In the genomic region with DNA sequence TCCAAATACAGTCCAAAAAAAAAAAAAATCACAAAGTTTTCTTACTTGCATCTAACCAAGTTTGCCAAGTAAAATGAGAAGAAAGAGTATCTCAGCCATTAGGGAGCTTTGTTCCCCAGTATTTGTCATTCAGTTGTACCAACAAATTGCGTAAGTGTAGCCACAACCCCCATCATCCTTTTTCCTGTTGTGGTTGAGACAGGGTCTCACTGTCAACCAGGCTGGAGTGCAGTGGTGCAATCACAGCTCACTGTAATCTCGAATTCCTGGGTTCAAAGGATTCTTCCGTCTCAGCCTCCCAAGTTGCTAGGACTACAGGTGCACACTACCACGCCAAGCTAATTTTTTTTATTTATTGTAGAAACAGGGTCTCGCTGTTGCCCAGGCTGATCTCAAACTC, we compare ENCODE assay signal across 15 cellular contexts. TPM values are rescaled to one million over a fixed set of nuclear protein-coding genes. Genes with fewer than 3 reads are reported as not detected.
DNase-seq lines count a peak whose midpoint lies in the region; ATAC-seq, FAIRE-seq and TF ChIP-seq lines count a peak whose summit lies in the region.
"Had no signal": no experiment of that assay in that cellular context is flagged by ENCODE, and none has a peak within 500 bp of the region (broad histone marks: within the 10 kb centered on the region; RNA-seq: fewer than 3 reads in every experiment).

No MANE protein-coding gene starts in this region.

- H3K27ac ChIP-seq in DND-41 (ENCODE audit: low read length), result peak overlapping the region; percentile 26; the same call in 1 of the 2 replicates
- H3K27ac ChIP-seq in astrocyte (ENCODE audit: low read depth, low read length), result no peak overlapping the region
- peak overlapping the region; percentile 89 for H3K27ac ChIP-seq in neutrophil
- H3K27ac ChIP-seq: neural progenitor cell had no signal

- H3K27me3 Mint-ChIP-seq in astrocyte (ENCODE audit: low read depth, unreplicated experiment), result no peaks in the 10 kb centered on the region
- H3K27me3 Mint-ChIP-seq: stimulated activated memory B cell treated with anti-CD40 and anti-IgM and Interleukin-4, amounts not matched to agents 10 μg/mL and 1 μg/mL and 100 μg/mL, for 72 hours had no signal

- peaks cover 65% of the 10 kb centered on the region; the same call in 1 of the 2 replicates for H4K20me1 ChIP-seq in DND-41 (ENCODE audit: insufficient read depth, low read length)
- H4K20me1 ChIP-seq in astrocyte (ENCODE audit: insufficient read depth, low read length), result peaks cover 84% of the 10 kb centered on the region

- H3K9me3 ChIP-seq in DND-41 (ENCODE audit: insufficient read depth, low read length, severe bottlenecking), result no peaks in the 10 kb centered on the region
- no peaks in the 10 kb centered on the region for H3K9me3 ChIP-seq in astrocyte (ENCODE audit: insufficient read depth, low read depth, low read length)
- no peaks in the 10 kb centered on the region for H3K9me3 ChIP-seq in neutrophil

- no peak overlapping the region for H3K4me2 ChIP-seq in DND-41 (ENCODE audit: insufficient read depth, low read length)
- no peak overlapping the region for H3K4me2 ChIP-seq in astrocyte (ENCODE audit: low read length)
- H3K4me2 ChIP-seq: GM23338, neural progenitor cell had no signal

- H3K4me1 ChIP-seq in DND-41 (ENCODE audit: insufficient read depth, low read length), result peaks cover 48% of the 10 kb centered on the region
- peaks cover 9% of the 10 kb centered on the region for H3K4me1 ChIP-seq in astrocyte (ENCODE audit: insufficient read depth, low read length)
- peaks cover 53 to 63% of the 10 kb centered on the region in 2 experiments for H3K4me1 ChIP-seq in neutrophil (ENCODE audit: control insufficient read depth in 1 of 2, insufficient read depth in 1 of 2, low read depth in 1 of 2, low read length in 1 of 2)
- H3K4me1 ChIP-seq: neural progenitor cell had no signal

- H3K36me3 ChIP-seq in DND-41 (ENCODE audit: insufficient read depth, low read length) (peaks cover 14% of the 10 kb centered on the region), astrocyte (ENCODE audit: insufficient read depth, low read length) (no peaks in the 10 kb centered on the region), neutrophil (no peaks in the 10 kb centered on the region)
- H3K36me3 ChIP-seq: neural progenitor cell had no signal

- H3K9ac ChIP-seq in DND-41 (ENCODE audit: low read depth, low read length), result no peak overlapping the region
- no peak overlapping the region for H3K9ac ChIP-seq in astrocyte (ENCODE audit: low read length)
- H3K9ac ChIP-seq: neural progenitor cell had no signal

- no peaks in the 10 kb centered on the region for H3K27me3 ChIP-seq in DND-41 (ENCODE audit: insufficient read depth, low read length, poor library complexity)
- H3K27me3 ChIP-seq in astrocyte (ENCODE audit: insufficient read depth, low read length), result no peaks in the 10 kb centered on the region
- H3K27me3 ChIP-seq in neutrophil, result no peaks in the 10 kb centered on the region
- H3K27me3 ChIP-seq: neural progenitor cell had no signal

- H3K9me3 Mint-ChIP-seq in astrocyte (ENCODE audit: unreplicated experiment), result no peaks in the 10 kb centered on the region
- H3K9me3 Mint-ChIP-seq: GM23338; stimulated activated memory B cell treated with anti-CD40 and anti-IgM and Interleukin-4, amounts not matched to agents 10 μg/mL and 1 μg/mL and 100 μg/mL, for 72 hours had no signal

- H3K4me3 Mint-ChIP-seq in astrocyte (ENCODE audit: unreplicated experiment), result no peak overlapping the region
- H3K4me3 Mint-ChIP-seq: GM23338; neural progenitor cell; stimulated activated memory B cell treated with anti-CD40 and anti-IgM and Interleukin-4, amounts not matched to agents 10 μg/mL and 1 μg/mL and 100 μg/mL, for 72 hours had no signal

- H3K79me2 ChIP-seq in DND-41 (ENCODE audit: insufficient read depth, low read length) (peaks cover 99% of the 10 kb centered on the region), astrocyte (ENCODE audit: insufficient read depth, low read length) (peaks cover 88% of the 10 kb centered on the region)

- H3K36me3 Mint-ChIP-seq in astrocyte (ENCODE audit: low read depth, unreplicated experiment), result no peaks in the 10 kb centered on the region

- TF ChIP-seq CTCF in DND-41 (IDR thresholded peaks at IDR 0.05; ENCODE audit: borderline replicate concordance, extremely low read depth, low read length, poor library complexity, severe bottlenecking) (no peak), astrocyte (IDR thresholded peaks at IDR 0.05; ENCODE audit: insufficient read depth, low read depth, low read length) (no peak), neutrophil (IDR thresholded peaks at IDR 0.05) (no peak)

- H3K4me1 Mint-ChIP-seq in astrocyte (ENCODE audit: low read depth, unreplicated experiment), result peaks cover 32% of the 10 kb centered on the region
- H3K4me1 Mint-ChIP-seq: neural progenitor cell had no signal

- ATAC-seq in DND-41 (ENCODE audit: insufficient read depth, low read depth), result peak; percentile 91
- ATAC-seq in HG03025 (IDR thresholded peaks at IDR 0.05; ENCODE audit: low FRiP score, unreplicated experiment), result no peak
- ATAC-seq in GM19467 (IDR thresholded peaks at IDR 0.05; ENCODE audit: unreplicated experiment), result no peak
- ATAC-seq: GM23338; stimulated activated memory B cell treated with anti-CD40 and anti-IgM and Interleukin-4, amounts not matched to agents 10 μg/mL and 1 μg/mL and 100 μg/mL, for 72 hours had no signal

- no peak overlapping the region for H2AFZ ChIP-seq in DND-41 (ENCODE audit: low read depth, low read length)
- no peak overlapping the region for H2AFZ ChIP-seq in astrocyte (ENCODE audit: low read depth, low read length)
- H2AFZ ChIP-seq: GM23338, neural progenitor cell had no signal

- H3K27ac Mint-ChIP-seq in astrocyte (ENCODE audit: unreplicated experiment), result peak overlapping the region; percentile 47
- H3K27ac Mint-ChIP-seq: GM23338; neural progenitor cell; stimulated activated memory B cell treated with anti-CD40 and anti-IgM and Interleukin-4, amounts not matched to agents 10 μg/mL and 1 μg/mL and 100 μg/mL, for 72 hours had no signal

- FAIRE-seq in astrocyte (lab: Jason Lieb, UNC), result no peak
- FAIRE-seq: GM18507 had no signal

- peak; percentile 72 for DNase-seq in DND-41
- peak; percentile 84 for DNase-seq in MV-4-11 (lab: John Stamatoyannopoulos, UW)
- no peak for DNase-seq in astrocyte (ENCODE audit: low read depth)
- no peak for DNase-seq in iPS-NIHi11 (ENCODE audit: low spot score)
- DNase-seq: activated CD4-positive, CD25-positive, alpha-beta regulatory T cell; activated T-cell treated with anti-CD3 and anti-CD28 coated beads for 4 hours; stimulated activated CD4-positive, alpha-beta T cell treated with anti-CD3 and anti-CD28 coated beads, Interleukin-4, amount 100 ng/mL, for 4 hours had no signal

- H3K4me3 ChIP-seq in DND-41 (ENCODE audit: low read depth in 1 of 2, low read length in 2 of 2) (no peak overlapping the region), astrocyte (ENCODE audit: insufficient read depth, low read depth, low read length) (no peak overlapping the region), neutrophil (ENCODE audit: low read depth in 1 of 2, low read length in 1 of 2) (peak overlapping the region; percentile 10 to 37)
- H3K4me3 ChIP-seq: GM23338, lung, neural progenitor cell had no signal

RNA-seq across cellular contexts. Expression of gene STX6, which starts 9.5 kb away (rescaled TPM):
- total RNA-seq in astrocyte, result 23.1 and 27.6 TPM in 2 replicates

RNA-seq across cellular contexts. Expression of gene MR1, which starts 20.6 kb away (rescaled TPM):
- 1.2 and 1.6 TPM in 2 replicates for total RNA-seq in astrocyte
- total RNA-seq: GM23338 had no signal

Comparison
In these comparisons a context has a peak if more than half of its experiments do, and no peak if none do; other contexts are left out.
1. DNase-seq: peak in DND-41 (single experiment) and MV-4-11 (single experiment); none in astrocyte (single experiment) and iPS-NIHi11 (single experiment).
2. H3K4me3 ChIP-seq: peak in neutrophil (2 of 2); none in DND-41 (0 of 2) and astrocyte (single experiment).